8 cellular contexts compared by ENCODE assay signal in the genomic region with DNA sequence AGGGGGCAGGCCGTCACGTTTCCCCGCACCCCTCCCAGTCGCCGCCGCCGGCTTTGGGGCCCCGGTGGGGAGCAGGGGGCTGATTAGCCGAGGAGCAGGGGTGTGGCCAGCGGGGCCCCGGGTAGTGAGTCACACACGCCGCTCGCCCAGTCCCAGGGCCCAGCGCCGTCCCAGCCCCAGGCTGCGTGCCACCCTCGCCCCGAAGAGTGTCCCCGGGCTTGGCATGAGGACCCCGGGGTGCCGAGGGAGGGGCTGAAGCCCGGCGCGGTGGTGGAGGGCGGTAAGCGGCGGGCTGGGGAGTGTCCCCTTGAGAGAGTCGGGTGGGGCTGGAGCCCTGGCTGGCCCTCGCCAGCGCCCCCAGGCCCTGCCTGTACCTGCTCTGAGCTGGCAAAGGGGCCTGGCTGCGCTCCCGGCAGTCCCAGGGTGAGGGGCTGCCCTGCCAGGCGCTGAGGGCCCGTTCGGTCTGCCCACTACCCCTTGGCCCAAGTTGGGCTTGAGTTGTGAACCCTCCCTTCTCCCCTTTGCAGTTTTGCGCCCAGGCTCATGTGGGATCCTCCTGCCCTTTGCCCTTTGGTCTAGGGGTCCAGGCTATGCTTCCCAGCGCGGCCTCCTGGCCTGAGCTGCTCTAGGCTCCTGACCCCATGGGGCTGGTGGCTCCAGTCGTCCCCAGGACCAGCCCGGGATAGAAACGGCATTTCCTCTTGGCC. TPM values are rescaled to one million over a fixed set of nuclear protein-coding genes. Genes with fewer than 3 reads are reported as not detected.
DNase-seq lines count a peak whose midpoint lies in the region; ATAC-seq and TF ChIP-seq lines count a peak whose summit lies in the region.

No MANE protein-coding gene starts in this region.

- POLR2A ChIA-PET in A673 (lab: Charles Lee; ENCODE audit: low non-redundant PET): no interaction called here
- POLR2A ChIA-PET in HEK293 (lab: Yijun Ruan, JAX): interaction anchor here (0.7 to 1.3 kb wide), 2 partner anchors 9 to 113 kb away, joined by 3 read pairs; no protein-coding TSS in a partner anchor

- 35% methylated on average over 42 of the region's 42 CpGs for WGBS in liver

- H3K36me3 ChIP-seq in A673 (ENCODE audit: insufficient read depth, low read length, poor library complexity, severe bottlenecking) (no peaks in the 10 kb centered on the region), HEK293 (ENCODE audit: control insufficient read depth in 2 of 2, insufficient read depth in 1 of 2, low read length in 2 of 2) (peaks cover 0 to 8% of the 10 kb centered on the region in 2 experiments; a peak in 1 of 3 replicates), liver (ENCODE audit: control insufficient read depth in 4 of 4, insufficient read depth in 3 of 4, low read depth in 1 of 4, low read length in 3 of 4) (peaks cover 0 to 3% (median 1%) of the 10 kb centered on the region in 4 donors)

- H3K9ac ChIP-seq in liver (ENCODE audit: low read depth in 1 of 2, low read length in 2 of 2): no peak overlapping the region

- H3K27ac ChIP-seq in A673 (ENCODE audit: low read depth, low read length, poor library complexity, severe bottlenecking) (peak overlapping the region; percentile 56), HEK293 (ENCODE audit: extremely low read depth, low read depth, low read length) (peak overlapping the region; percentile 56; the same call in 1 of the 2 replicates), VCaP (peak overlapping the region; percentile 68; the same call in 1 of the 2 replicates), cingulate gyrus (ENCODE audit: low read depth, low read length) (peak overlapping the region; percentile 49), liver (ENCODE audit: low read depth in 1 of 2, low read length in 2 of 2) (peak overlapping the region; percentile 22 to 59)

- intact Hi-C loops in A673 (cut with micrococcal nuclease; ENCODE audit: unreplicated experiment): no loop called here

- H3K4me1 ChIP-seq in A673 (ENCODE audit: insufficient read depth, low read length, poor library complexity, severe bottlenecking) (peaks cover 24% of the 10 kb centered on the region), HEK293 (ENCODE audit: control insufficient read depth, insufficient read depth, low read length) (no peaks in the 10 kb centered on the region), liver (ENCODE audit: control insufficient read depth in 4 of 4, insufficient read depth in 4 of 4, low read length in 3 of 4) (peaks cover 0 to 11% (median 5%) of the 10 kb centered on the region in 4 donors)

- no peak for ATAC-seq in GM21526 (IDR thresholded peaks at IDR 0.05; ENCODE audit: low FRiP score, unreplicated experiment)
- ATAC-seq in HG02973 (IDR thresholded peaks at IDR 0.05; ENCODE audit: unreplicated experiment): no peak

- DNase-seq in A673 (ENCODE audit: low spot score): peak; percentile 78
- peak; percentile 52 for DNase-seq in stimulated activated CD8-positive, alpha-beta memory T cell treated with anti-CD3 and anti-CD28 coated beads, Interleukin-4, amount 100 ng/mL, for 24 hours (ENCODE audit: low read depth)

- H3K9me3 ChIP-seq in A673 (ENCODE audit: low read depth, low read length, poor library complexity, severe bottlenecking) (no peaks in the 10 kb centered on the region), HEK293 (ENCODE audit: control insufficient read depth, insufficient read depth, low read depth, low read length) (no peaks in the 10 kb centered on the region), liver (ENCODE audit: control insufficient read depth in 4 of 4, low read length in 3 of 4) (no peaks in the 10 kb centered on the region)

- TF ChIP-seq RAD21 in liver (IDR thresholded peaks at IDR 0.05): no peak

- CTCF ChIA-PET in A673 (lab: Charles Lee): no interaction called here
- CTCF ChIA-PET in HEK293 (lab: Yijun Ruan, JAX): interaction anchor here (1.0 to 3.1 kb wide), 5 partner anchors 12 to 71 kb away, joined by 3 to 15 read pairs (median 4); no protein-coding TSS in a partner anchor

- BruUV-seq in A673 (replicated peaks; lab: Mats Ljungman, UMichigan): no TSS peak

- TF ChIP-seq CTCF in A673 (conservative IDR thresholded peaks at IDR 0.05; ENCODE audit: low read depth, low read length): no peak
- peak; percentile 53 for TF ChIP-seq CTCF in HEK293 (tag by site-specific recombination; IDR thresholded peaks at IDR 0.05)
- TF ChIP-seq CTCF in VCaP (conservative IDR thresholded peaks at IDR 0.05): no peak
- TF ChIP-seq CTCF in liver (IDR thresholded peaks at IDR 0.05; ENCODE audit: low read depth, low read length, missing input control): no peak

- no peaks in the 10 kb centered on the region for H3K27me3 ChIP-seq in A673 (replicated peaks; ENCODE audit: insufficient read depth, low read depth, low read length, poor library complexity)
- H3K27me3 ChIP-seq in liver (ENCODE audit: control insufficient read depth in 4 of 4, insufficient read depth in 4 of 4, low read length in 3 of 4): no peaks in the 10 kb centered on the region

- peak overlapping the region; percentile 44 for H3K4me3 ChIP-seq in A673 (ENCODE audit: low read depth, low read length, poor library complexity, severe bottlenecking)
- peak overlapping the region; percentile 40 for H3K4me3 ChIP-seq in HEK293 (ENCODE audit: low read depth, low read length)
- H3K4me3 ChIP-seq in liver (ENCODE audit: low read depth in 1 of 3, low read length in 3 of 3): peak overlapping the region in 1 of 3 donors; percentile 70

TF ChIP-seq in HEK293, 187 proteins besides CTCF, POLR2A, EP300 and RAD21 (continues in another document):
- TF ChIP-seq ZNF223 (tag by site-specific recombination; IDR thresholded peaks at IDR 0.05) (0 out of 2 replicates have a peak, but pooled peaks have one; percentile 30), ZNF555 (tag by site-specific recombination; conservative IDR thresholded peaks at IDR 0.05) (no peak), ZFP41 (tag by site-specific recombination; IDR thresholded peaks at IDR 0.05; ENCODE audit: borderline replicate concordance) (no peak), ZNF274 (IDR thresholded peaks at IDR 0.05; ENCODE audit: low read length) (no peak), ZNF274 (tag by site-specific recombination; IDR thresholded peaks at IDR 0.05; ENCODE audit: borderline replicate concordance) (no peak)
- TF ChIP-seq, protein P1, sequence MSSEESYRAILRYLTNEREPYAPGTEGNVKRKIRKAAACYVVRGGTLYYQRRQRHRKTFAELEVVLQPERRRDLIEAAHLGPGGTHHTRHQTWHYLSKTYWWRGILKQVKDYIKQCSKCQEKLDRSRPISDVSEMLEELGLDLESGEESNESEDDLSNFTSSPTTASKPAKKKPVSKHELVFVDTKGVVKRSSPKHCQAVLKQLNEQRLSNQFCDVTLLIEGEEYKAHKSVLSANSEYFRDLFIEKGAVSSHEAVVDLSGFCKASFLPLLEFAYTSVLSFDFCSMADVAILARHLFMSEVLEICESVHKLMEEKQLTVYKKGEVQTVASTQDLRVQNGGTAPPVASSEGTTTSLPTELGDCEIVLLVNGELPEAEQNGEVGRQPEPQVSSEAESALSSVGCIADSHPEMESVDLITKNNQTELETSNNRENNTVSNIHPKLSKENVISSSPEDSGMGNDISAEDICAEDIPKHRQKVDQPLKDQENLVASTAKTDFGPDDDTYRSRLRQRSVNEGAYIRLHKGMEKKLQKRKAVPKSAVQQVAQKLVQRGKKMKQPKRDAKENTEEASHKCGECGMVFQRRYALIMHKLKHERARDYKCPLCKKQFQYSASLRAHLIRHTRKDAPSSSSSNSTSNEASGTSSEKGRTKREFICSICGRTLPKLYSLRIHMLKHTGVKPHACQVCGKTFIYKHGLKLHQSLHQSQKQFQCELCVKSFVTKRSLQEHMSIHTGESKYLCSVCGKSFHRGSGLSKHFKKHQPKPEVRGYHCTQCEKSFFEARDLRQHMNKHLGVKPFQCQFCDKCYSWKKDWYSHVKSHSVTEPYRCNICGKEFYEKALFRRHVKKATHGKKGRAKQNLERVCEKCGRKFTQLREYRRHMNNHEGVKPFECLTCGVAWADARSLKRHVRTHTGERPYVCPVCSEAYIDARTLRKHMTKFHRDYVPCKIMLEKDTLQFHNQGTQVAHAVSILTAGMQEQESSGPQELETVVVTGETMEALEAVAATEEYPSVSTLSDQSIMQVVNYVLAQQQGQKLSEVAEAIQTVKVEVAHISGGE (tag by site-specific recombination; conservative IDR thresholded peaks at IDR 0.05; ENCODE audit: low read depth): no peak

TF ChIP-seq in liver, 16 proteins besides CTCF, POLR2A, EP300 and RAD21:
- TF ChIP-seq SP1 (IDR thresholded peaks at IDR 0.05): peak; percentile 11
- peak; percentile 86 for TF ChIP-seq NR2F2 (IDR thresholded peaks at IDR 0.05)
- TF ChIP-seq HNF4A (conservative IDR thresholded peaks at IDR 0.05): peak in 1 of 2 donors; percentile 45
- TF ChIP-seq HNF4G (IDR thresholded peaks at IDR 0.05): no peak

RNA-seq across cellular contexts. Expression of a gene that starts 34.6 kb away (rescaled TPM):
- 12.6 and 15.4 TPM in 2 replicates for total RNA-seq in A673 (2021)
- 1 to 10 TPM; 3.7 to 6.9 TPM for total RNA-seq in liver
- 1 to 10 TPM in 1 of 2 donors, under 1 TPM in 1; 0.64 to 1.9 TPM for polyA plus RNA-seq in liver
